Comparison of ENCODE assay signal across 20 cellular contexts in the genomic region with DNA sequence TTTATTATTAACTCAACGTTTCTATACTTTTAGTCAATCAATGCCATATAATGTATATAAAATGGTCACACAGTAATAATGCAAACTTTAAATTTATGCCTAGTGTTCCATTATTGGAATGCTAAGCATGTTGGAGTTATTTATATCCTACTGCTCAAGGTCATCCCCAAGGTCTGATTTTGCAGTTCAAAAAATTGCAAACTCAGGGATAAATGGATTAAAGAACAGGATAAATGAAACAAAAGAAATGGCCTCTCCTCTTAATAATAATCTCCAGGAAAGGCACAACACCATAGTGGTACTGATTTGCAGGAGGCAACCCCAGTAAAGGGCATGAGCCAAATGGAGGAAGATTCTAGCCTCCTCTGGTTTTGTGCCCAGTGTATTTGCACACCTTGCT.
DNase-seq lines count a peak whose midpoint lies in the region; ATAC-seq, FAIRE-seq and TF ChIP-seq lines count a peak whose summit lies in the region.
"Had no signal": no experiment of that assay in that cellular context is flagged by ENCODE, and none has a peak within 500 bp of the region (broad histone marks: within the 10 kb centered on the region; RNA-seq: fewer than 3 reads in every experiment).

No MANE protein-coding gene starts in this region.

- TF ChIP-seq RAD21 in A549 (conservative IDR thresholded peaks at IDR 0.05 in 1 of 2, IDR thresholded peaks at IDR 0.05 in 1 of 2) = no peak

- 0% methylated on average over 1 of the region's 1 CpG for WGBS in A549 (ENCODE audit: missing lambda C conversion rate)

- POLR2A ChIA-PET in A549 (lab: Yijun Ruan, JAX) = no interaction called here
- POLR2A ChIA-PET in OCI-LY7 (lab: Charles Lee) = interaction anchor here (0.6 to 1.6 kb wide), 4 partner anchors 12 to 1374 kb away, joined by 3 to 12 read pairs (median 3); no protein-coding TSS in a partner anchor
- POLR2A ChIA-PET in CD8-positive, alpha-beta memory T cell (lab: Charles Lee) = no interaction called here

- no peaks in the 10 kb centered on the region for H3K27me3 Mint-ChIP-seq in CD8-positive, alpha-beta memory T cell
- H3K27me3 Mint-ChIP-seq: B cell; CD4-positive, CD25-positive, alpha-beta regulatory T cell had no signal

- no peaks in the 10 kb centered on the region for H4K20me1 ChIP-seq in OCI-LY7 (ENCODE audit: insufficient read depth, low read length)
- H4K20me1 ChIP-seq: BLaER1 had no signal

- H3K27ac Mint-ChIP-seq in CD8-positive, alpha-beta memory T cell = no peak overlapping the region
- H3K27ac Mint-ChIP-seq: B cell; CD4-positive, CD25-positive, alpha-beta regulatory T cell; CD8-positive, alpha-beta T cell had no signal

- no peak for DNase-seq in A549 (ENCODE audit: low read depth in 1 of 2, low spot score in 1 of 2)
- no peak for DNase-seq in H54 (ENCODE audit: insufficient read length, low spot score)
- peak; percentile 9 for DNase-seq in OCI-LY7 (ENCODE audit: low spot score)
- DNase-seq in CD8-positive, alpha-beta memory T cell = no peak
- no peak for DNase-seq in stimulated activated CD4-positive, alpha-beta T cell treated with anti-CD3 and anti-CD28 coated beads, Interleukin-1b, Interleukin-23, amount 100 ng/mL, for 48 hours
- DNase-seq: CD4-positive, CD25-positive, alpha-beta regulatory T cell; CD8-positive, alpha-beta T cell; DMS 273 treated with DMSO at 0.1 percent for 48 hours; DMS79; GF-D8; GOT3; H7; HCEC 1CT had no signal

- H3K4me1 ChIP-seq in A549 = no peaks in the 10 kb centered on the region
- peaks cover 28% of the 10 kb centered on the region for H3K4me1 ChIP-seq in OCI-LY7 (ENCODE audit: insufficient read depth, low read length, poor library complexity, severe bottlenecking)
- no peaks in the 10 kb centered on the region for H3K4me1 ChIP-seq in CD8-positive, alpha-beta memory T cell (ENCODE audit: insufficient read depth, low read length)
- H3K4me1 ChIP-seq: BLaER1 had no signal

- no peaks in the 10 kb centered on the region for H3K36me3 Mint-ChIP-seq in CD8-positive, alpha-beta memory T cell
- H3K36me3 Mint-ChIP-seq: CD4-positive, CD25-positive, alpha-beta regulatory T cell; CD8-positive, alpha-beta T cell had no signal

- CTCF ChIA-PET in A549 (lab: Yijun Ruan, JAX) = no interaction called here
- CTCF ChIA-PET in OCI-LY7 (lab: Charles Lee; ENCODE audit: unreplicated experiment) = no interaction called here
- CTCF ChIA-PET in CD8-positive, alpha-beta memory T cell (lab: Charles Lee) = no interaction called here

- no peaks in the 10 kb centered on the region for H3K36me3 ChIP-seq in OCI-LY7 (ENCODE audit: insufficient read depth, low read length)
- H3K36me3 ChIP-seq in CD8-positive, alpha-beta memory T cell (ENCODE audit: insufficient read depth, low read length) = no peaks in the 10 kb centered on the region
- H3K36me3 ChIP-seq: BLaER1 had no signal

- H3K9me3 Mint-ChIP-seq in CD8-positive, alpha-beta memory T cell = no peaks in the 10 kb centered on the region
- H3K9me3 Mint-ChIP-seq: CD4-positive, CD25-positive, alpha-beta regulatory T cell; CD8-positive, alpha-beta T cell had no signal

- no peak for TF ChIP-seq CTCF in A549 (IDR thresholded peaks at IDR 0.05)
- no peak for TF ChIP-seq CTCF in OCI-LY7 (conservative IDR thresholded peaks at IDR 0.05; ENCODE audit: low read length)

- H3K27me3 ChIP-seq in CD8-positive, alpha-beta memory T cell (ENCODE audit: insufficient read depth, low read length, poor library complexity, severe bottlenecking) = no peaks in the 10 kb centered on the region
- H3K27me3 ChIP-seq: BLaER1 had no signal

- no TSS peak for BruUV-seq in OCI-LY7 (replicated peaks; lab: Mats Ljungman, UMichigan)

- H3K4me3 Mint-ChIP-seq in CD8-positive, alpha-beta memory T cell = no peak overlapping the region
- H3K4me3 Mint-ChIP-seq: B cell; CD4-positive, CD25-positive, alpha-beta regulatory T cell; CD8-positive, alpha-beta T cell had no signal

- ATAC-seq in A549 (no peak), GM19397 (IDR thresholded peaks at IDR 0.05; ENCODE audit: unreplicated experiment) (no peak)
- ATAC-seq: CD8-positive, alpha-beta T cell had no signal

- H3K9me3 ChIP-seq in A549 = no peaks in the 10 kb centered on the region
- H3K9me3 ChIP-seq in OCI-LY7 (ENCODE audit: low read length) = no peaks in the 10 kb centered on the region
- H3K9me3 ChIP-seq in CD8-positive, alpha-beta memory T cell (ENCODE audit: low read length) = no peaks in the 10 kb centered on the region
- H3K9me3 ChIP-seq: BLaER1 had no signal

- H3K4me3 ChIP-seq in A549 = no peak overlapping the region
- no peak overlapping the region for H3K4me3 ChIP-seq in OCI-LY7 (ENCODE audit: low read depth, low read length, poor library complexity, severe bottlenecking)
- no peak overlapping the region for H3K4me3 ChIP-seq in CD8-positive, alpha-beta memory T cell (ENCODE audit: low read length)
- H3K4me3 ChIP-seq: BLaER1 had no signal

- intact Hi-C loops in OCI-LY7 (cut with micrococcal nuclease; ENCODE audit: unreplicated experiment) = no loop called here

- H3K27ac ChIP-seq in A549 (no peak overlapping the region), OCI-LY7 (ENCODE audit: low read depth, low read length, poor library complexity, severe bottlenecking) (no peak overlapping the region)
- no peak overlapping the region for H3K27ac ChIP-seq in CD8-positive, alpha-beta memory T cell (ENCODE audit: low read depth, low read length)
- H3K27ac ChIP-seq: BLaER1, C4-2B had no signal

- no peak for TF ChIP-seq POLR2A in A549 (IDR thresholded peaks at IDR 0.05; ENCODE audit: low read length)
- no peak for TF ChIP-seq POLR2A in H54 (IDR thresholded peaks at IDR 0.05; ENCODE audit: low read depth, low read length)

- peak overlapping the region; percentile 47; the same call in 1 of the 2 replicates for H2AFZ ChIP-seq in OCI-LY7 (ENCODE audit: low read length)

- FAIRE-seq in A549 (lab: Jason Lieb, UNC) (no peak), H54 (lab: Jason Lieb, UNC) (peak; percentile 6)
- FAIRE-seq: D721Med, GM12891, GM18507 had no signal

- H3K79me2 ChIP-seq in OCI-LY7 (ENCODE audit: insufficient read depth, low read depth, low read length) = no peaks in the 10 kb centered on the region

- TF ChIP-seq EP300 in A549 (IDR thresholded peaks at IDR 0.05) = no peak

- no peaks in the 10 kb centered on the region for H3K4me1 Mint-ChIP-seq in CD8-positive, alpha-beta memory T cell
- H3K4me1 Mint-ChIP-seq: CD4-positive, CD25-positive, alpha-beta regulatory T cell had no signal

- no peak overlapping the region for H3K4me2 ChIP-seq in A549
- peak overlapping the region; percentile 7; the same call in 1 of the 2 replicates for H3K4me2 ChIP-seq in OCI-LY7 (ENCODE audit: low read length)
- H3K4me2 ChIP-seq: BLaER1 had no signal

- H3K9me2 ChIP-seq in OCI-LY7 (ENCODE audit: insufficient read depth, low read length) = no peaks in the 10 kb centered on the region

TF ChIP-seq in A549, 52 proteins besides CTCF, POLR2A, EP300 and RAD21:
- no peak for TF ChIP-seq TP53 (CRISPR knock-in tag; IDR thresholded peaks at IDR 0.05)
- no peak for TF ChIP-seq KDM1A (IDR thresholded peaks at IDR 0.05; ENCODE audit: low read depth)
- TF ChIP-seq PHF8 (IDR thresholded peaks at IDR 0.05; ENCODE audit: borderline replicate concordance, low read depth) = no peak
- TF ChIP-seq MAFK (IDR thresholded peaks at IDR 0.05; ENCODE audit: partially characterized antibody) = peak; percentile 67
- TF ChIP-seq, protein P1, sequence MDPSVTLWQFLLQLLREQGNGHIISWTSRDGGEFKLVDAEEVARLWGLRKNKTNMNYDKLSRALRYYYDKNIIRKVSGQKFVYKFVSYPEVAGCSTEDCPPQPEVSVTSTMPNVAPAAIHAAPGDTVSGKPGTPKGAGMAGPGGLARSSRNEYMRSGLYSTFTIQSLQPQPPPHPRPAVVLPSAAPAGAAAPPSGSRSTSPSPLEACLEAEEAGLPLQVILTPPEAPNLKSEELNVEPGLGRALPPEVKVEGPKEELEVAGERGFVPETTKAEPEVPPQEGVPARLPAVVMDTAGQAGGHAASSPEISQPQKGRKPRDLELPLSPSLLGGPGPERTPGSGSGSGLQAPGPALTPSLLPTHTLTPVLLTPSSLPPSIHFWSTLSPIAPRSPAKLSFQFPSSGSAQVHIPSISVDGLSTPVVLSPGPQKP (IDR thresholded peaks at IDR 0.05; ENCODE audit: low read depth, low read length) = no peak
- TF ChIP-seq, protein P2, sequence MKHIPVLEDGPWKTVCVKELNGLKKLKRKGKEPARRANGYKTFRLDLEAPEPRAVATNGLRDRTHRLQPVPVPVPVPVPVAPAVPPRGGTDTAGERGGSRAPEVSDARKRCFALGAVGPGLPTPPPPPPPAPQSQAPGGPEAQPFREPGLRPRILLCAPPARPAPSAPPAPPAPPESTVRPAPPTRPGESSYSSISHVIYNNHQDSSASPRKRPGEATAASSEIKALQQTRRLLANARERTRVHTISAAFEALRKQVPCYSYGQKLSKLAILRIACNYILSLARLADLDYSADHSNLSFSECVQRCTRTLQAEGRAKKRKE (CRISPR knock-in tag; IDR thresholded peaks at IDR 0.05; ENCODE audit: low read depth) = no peak
